In the genomic region with DNA sequence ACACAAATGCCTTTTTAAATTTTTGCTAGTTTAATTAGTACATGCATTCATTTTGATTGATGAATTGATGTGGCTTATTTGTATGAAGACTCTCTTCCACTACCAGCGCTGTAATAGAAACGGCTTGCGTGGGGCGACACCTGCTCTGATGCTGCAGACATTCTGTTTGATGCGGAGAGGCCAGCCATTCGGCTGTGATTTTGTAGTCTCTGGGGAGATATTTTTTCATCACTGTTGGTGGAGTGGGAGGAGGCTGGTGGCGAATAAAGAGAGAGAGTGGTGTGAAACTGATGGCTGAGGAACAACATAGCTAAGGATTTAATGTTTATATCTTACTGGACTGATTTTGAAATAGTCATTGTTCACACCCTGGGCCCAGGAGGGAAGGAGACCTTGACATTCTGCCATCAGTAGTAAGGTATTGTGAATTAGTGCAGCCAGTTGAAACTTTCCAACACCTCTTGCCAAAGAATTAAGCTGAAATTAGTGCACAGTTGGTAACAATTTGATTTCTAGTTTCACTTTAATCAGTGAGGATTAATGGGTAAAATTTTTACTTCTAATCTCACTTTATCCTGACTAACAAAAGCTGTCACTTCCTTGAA, we compare ENCODE assay signal across 1 cellular context.
TF ChIP-seq lines count a peak whose summit lies in the region.

No MANE protein-coding gene starts in this region.

TF ChIP-seq in GM12878, 131 proteins besides CTCF, POLR2A, EP300 and RAD21:
- peak; percentile 33; the same call in 1 of the 2 replicates for TF ChIP-seq NBN (IDR thresholded peaks at IDR 0.05)
- peak; percentile 51 for TF ChIP-seq SMAD1 (IDR thresholded peaks at IDR 0.05; ENCODE audit: low read depth, partially characterized antibody)
- TF ChIP-seq BMI1 (IDR thresholded peaks at IDR 0.05; ENCODE audit: borderline replicate concordance) = peak; percentile 45; the same call in 1 of the 2 replicates
- TF ChIP-seq CHD2 (IDR thresholded peaks at IDR 0.05; ENCODE audit: borderline replicate concordance, low read depth, low read length) = peak; percentile 9; the same call in 1 of the 2 replicates
- peak; percentile 25; the same call in 1 of the 2 replicates for TF ChIP-seq ATF7 (IDR thresholded peaks at IDR 0.05; ENCODE audit: low read depth)
- TF ChIP-seq BHLHE40 (IDR thresholded peaks at IDR 0.05; ENCODE audit: borderline replicate concordance in 1 of 2, low read depth in 2 of 2, low read length in 1 of 2) = peak in 1 of 2 experiments; percentile 37; a peak in 1 of 4 replicates
- TF ChIP-seq, protein P1, sequence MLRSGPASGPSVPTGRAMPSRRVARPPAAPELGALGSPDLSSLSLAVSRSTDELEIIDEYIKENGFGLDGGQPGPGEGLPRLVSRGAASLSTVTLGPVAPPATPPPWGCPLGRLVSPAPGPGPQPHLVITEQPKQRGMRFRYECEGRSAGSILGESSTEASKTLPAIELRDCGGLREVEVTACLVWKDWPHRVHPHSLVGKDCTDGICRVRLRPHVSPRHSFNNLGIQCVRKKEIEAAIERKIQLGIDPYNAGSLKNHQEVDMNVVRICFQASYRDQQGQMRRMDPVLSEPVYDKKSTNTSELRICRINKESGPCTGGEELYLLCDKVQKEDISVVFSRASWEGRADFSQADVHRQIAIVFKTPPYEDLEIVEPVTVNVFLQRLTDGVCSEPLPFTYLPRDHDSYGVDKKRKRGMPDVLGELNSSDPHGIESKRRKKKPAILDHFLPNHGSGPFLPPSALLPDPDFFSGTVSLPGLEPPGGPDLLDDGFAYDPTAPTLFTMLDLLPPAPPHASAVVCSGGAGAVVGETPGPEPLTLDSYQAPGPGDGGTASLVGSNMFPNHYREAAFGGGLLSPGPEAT (IDR thresholded peaks at IDR 0.05; ENCODE audit: low read depth) = peak; percentile 14; the same call in 1 of the 2 replicates
- TF ChIP-seq DPF2 (IDR thresholded peaks at IDR 0.05) = 0 out of 2 replicates have a peak, but pooled peaks have one; percentile 26
- TF ChIP-seq IKZF1 (conservative IDR thresholded peaks at IDR 0.05) = no peak; the same call in 1 of the 2 replicates
- TF ChIP-seq MEF2B (IDR thresholded peaks at IDR 0.05; ENCODE audit: partially characterized antibody, poor library complexity, severe bottlenecking) = peak; percentile 96
- TF ChIP-seq BCL11A (IDR thresholded peaks at IDR 0.05; ENCODE audit: low read depth, low read length) = 0 out of 2 replicates have a peak, but pooled peaks have one; percentile 20
- TF ChIP-seq CREM (IDR thresholded peaks at IDR 0.05; ENCODE audit: low read depth) = peak; percentile 47; the same call in 1 of the 2 replicates
- peak; percentile 81 for TF ChIP-seq ZNF384 (IDR thresholded peaks at IDR 0.05; ENCODE audit: borderline replicate concordance, low read depth, low read length)
- 0 out of 2 replicates have a peak, but pooled peaks have one; percentile 17 for TF ChIP-seq RUNX3 (IDR thresholded peaks at IDR 0.05; ENCODE audit: low read length)
- TF ChIP-seq CREB1 (IDR thresholded peaks at IDR 0.05; ENCODE audit: low read depth) = no peak
- TF ChIP-seq, protein P2, sequence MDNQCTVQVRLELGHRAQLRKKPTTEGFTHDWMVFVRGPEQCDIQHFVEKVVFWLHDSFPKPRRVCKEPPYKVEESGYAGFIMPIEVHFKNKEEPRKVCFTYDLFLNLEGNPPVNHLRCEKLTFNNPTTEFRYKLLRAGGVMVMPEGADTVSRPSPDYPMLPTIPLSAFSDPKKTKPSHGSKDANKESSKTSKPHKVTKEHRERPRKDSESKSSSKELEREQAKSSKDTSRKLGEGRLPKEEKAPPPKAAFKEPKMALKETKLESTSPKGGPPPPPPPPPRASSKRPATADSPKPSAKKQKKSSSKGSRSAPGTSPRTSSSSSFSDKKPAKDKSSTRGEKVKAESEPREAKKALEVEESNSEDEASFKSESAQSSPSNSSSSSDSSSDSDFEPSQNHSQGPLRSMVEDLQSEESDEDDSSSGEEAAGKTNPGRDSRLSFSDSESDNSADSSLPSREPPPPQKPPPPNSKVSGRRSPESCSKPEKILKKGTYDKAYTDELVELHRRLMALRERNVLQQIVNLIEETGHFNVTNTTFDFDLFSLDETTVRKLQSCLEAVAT (IDR thresholded peaks at IDR 0.05) = peak; percentile 61; the same call in 1 of the 2 replicates
- TF ChIP-seq, protein P3, sequence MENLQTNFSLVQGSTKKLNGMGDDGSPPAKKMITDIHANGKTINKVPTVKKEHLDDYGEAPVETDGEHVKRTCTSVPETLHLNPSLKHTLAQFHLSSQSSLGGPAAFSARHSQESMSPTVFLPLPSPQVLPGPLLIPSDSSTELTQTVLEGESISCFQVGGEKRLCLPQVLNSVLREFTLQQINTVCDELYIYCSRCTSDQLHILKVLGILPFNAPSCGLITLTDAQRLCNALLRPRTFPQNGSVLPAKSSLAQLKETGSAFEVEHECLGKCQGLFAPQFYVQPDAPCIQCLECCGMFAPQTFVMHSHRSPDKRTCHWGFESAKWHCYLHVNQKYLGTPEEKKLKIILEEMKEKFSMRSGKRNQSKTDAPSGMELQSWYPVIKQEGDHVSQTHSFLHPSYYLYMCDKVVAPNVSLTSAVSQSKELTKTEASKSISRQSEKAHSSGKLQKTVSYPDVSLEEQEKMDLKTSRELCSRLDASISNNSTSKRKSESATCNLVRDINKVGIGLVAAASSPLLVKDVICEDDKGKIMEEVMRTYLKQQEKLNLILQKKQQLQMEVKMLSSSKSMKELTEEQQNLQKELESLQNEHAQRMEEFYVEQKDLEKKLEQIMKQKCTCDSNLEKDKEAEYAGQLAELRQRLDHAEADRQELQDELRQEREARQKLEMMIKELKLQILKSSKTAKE (IDR thresholded peaks at IDR 0.05; ENCODE audit: low read depth, poor library complexity, severe bottlenecking) = peak; percentile 23
- 0 out of 2 replicates have a peak, but pooled peaks have one; percentile 48 for TF ChIP-seq TCF12 (IDR thresholded peaks at IDR 0.05; ENCODE audit: low read depth, low read length)
- TF ChIP-seq, protein P4, sequence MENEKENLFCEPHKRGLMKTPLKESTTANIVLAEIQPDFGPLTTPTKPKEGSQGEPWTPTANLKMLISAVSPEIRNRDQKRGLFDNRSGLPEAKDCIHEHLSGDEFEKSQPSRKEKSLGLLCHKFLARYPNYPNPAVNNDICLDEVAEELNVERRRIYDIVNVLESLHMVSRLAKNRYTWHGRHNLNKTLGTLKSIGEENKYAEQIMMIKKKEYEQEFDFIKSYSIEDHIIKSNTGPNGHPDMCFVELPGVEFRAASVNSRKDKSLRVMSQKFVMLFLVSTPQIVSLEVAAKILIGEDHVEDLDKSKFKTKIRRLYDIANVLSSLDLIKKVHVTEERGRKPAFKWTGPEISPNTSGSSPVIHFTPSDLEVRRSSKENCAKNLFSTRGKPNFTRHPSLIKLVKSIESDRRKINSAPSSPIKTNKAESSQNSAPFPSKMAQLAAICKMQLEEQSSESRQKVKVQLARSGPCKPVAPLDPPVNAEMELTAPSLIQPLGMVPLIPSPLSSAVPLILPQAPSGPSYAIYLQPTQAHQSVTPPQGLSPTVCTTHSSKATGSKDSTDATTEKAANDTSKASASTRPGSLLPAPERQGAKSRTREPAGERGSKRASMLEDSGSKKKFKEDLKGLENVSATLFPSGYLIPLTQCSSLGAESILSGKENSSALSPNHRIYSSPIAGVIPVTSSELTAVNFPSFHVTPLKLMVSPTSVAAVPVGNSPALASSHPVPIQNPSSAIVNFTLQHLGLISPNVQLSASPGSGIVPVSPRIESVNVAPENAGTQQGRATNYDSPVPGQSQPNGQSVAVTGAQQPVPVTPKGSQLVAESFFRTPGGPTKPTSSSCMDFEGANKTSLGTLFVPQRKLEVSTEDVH (IDR thresholded peaks at IDR 0.05; ENCODE audit: low read depth, partially characterized antibody) = no peak
- no peak for TF ChIP-seq ZNF217 (IDR thresholded peaks at IDR 0.05)
- peak; percentile 39 to 65; a peak in 2 of 4 replicates for TF ChIP-seq IKZF2 (IDR thresholded peaks at IDR 0.05)
- TF ChIP-seq, protein P5, sequence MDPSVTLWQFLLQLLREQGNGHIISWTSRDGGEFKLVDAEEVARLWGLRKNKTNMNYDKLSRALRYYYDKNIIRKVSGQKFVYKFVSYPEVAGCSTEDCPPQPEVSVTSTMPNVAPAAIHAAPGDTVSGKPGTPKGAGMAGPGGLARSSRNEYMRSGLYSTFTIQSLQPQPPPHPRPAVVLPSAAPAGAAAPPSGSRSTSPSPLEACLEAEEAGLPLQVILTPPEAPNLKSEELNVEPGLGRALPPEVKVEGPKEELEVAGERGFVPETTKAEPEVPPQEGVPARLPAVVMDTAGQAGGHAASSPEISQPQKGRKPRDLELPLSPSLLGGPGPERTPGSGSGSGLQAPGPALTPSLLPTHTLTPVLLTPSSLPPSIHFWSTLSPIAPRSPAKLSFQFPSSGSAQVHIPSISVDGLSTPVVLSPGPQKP (IDR thresholded peaks at IDR 0.05; ENCODE audit: low read depth, low read length) = no peak
- TF ChIP-seq, protein P6, sequence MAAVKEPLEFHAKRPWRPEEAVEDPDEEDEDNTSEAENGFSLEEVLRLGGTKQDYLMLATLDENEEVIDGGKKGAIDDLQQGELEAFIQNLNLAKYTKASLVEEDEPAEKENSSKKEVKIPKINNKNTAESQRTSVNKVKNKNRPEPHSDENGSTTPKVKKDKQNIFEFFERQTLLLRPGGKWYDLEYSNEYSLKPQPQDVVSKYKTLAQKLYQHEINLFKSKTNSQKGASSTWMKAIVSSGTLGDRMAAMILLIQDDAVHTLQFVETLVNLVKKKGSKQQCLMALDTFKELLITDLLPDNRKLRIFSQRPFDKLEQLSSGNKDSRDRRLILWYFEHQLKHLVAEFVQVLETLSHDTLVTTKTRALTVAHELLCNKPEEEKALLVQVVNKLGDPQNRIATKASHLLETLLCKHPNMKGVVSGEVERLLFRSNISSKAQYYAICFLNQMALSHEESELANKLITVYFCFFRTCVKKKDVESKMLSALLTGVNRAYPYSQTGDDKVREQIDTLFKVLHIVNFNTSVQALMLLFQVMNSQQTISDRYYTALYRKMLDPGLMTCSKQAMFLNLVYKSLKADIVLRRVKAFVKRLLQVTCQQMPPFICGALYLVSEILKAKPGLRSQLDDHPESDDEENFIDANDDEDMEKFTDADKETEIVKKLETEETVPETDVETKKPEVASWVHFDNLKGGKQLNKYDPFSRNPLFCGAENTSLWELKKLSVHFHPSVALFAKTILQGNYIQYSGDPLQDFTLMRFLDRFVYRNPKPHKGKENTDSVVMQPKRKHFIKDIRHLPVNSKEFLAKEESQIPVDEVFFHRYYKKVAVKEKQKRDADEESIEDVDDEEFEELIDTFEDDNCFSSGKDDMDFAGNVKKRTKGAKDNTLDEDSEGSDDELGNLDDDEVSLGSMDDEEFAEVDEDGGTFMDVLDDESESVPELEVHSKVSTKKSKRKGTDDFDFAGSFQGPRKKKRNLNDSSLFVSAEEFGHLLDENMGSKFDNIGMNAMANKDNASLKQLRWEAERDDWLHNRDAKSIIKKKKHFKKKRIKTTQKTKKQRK (IDR thresholded peaks at IDR 0.05; ENCODE audit: low read depth, low read length) = no peak
- peak; percentile 77; the same call in 1 of the 2 replicates for TF ChIP-seq MTA2 (IDR thresholded peaks at IDR 0.05; ENCODE audit: low read depth)
- TF ChIP-seq STAT1 (conservative IDR thresholded peaks at IDR 0.05) = no peak
TF ChIP-seq in GM12878: peak in this region for 18.
